1 cellular context compared by ENCODE assay signal in the genomic region with DNA sequence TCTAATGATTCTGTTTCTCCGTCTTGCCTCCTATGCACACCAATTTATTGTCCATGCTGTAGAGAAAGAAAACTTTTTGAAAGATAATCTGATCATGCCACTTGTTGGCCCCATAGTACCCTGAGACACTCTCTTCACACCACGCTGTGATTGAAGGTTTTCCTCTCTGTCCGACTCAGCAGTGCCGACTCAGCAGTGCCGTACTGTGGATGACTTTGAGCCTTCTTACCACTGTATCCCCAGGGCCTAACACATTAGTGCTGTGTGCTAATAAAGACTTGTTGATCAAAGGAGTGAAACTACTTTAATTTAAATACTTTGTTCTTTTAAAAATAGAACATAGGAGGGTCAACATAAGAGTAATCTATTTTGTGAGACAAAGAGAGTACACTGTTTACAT.
TF ChIP-seq lines count a peak whose summit lies in the region.

No MANE protein-coding gene starts in this region.

TF ChIP-seq in GM23338, 12 proteins besides CTCF, POLR2A, EP300 and RAD21 (continued from another document):
- TF ChIP-seq, protein P1, sequence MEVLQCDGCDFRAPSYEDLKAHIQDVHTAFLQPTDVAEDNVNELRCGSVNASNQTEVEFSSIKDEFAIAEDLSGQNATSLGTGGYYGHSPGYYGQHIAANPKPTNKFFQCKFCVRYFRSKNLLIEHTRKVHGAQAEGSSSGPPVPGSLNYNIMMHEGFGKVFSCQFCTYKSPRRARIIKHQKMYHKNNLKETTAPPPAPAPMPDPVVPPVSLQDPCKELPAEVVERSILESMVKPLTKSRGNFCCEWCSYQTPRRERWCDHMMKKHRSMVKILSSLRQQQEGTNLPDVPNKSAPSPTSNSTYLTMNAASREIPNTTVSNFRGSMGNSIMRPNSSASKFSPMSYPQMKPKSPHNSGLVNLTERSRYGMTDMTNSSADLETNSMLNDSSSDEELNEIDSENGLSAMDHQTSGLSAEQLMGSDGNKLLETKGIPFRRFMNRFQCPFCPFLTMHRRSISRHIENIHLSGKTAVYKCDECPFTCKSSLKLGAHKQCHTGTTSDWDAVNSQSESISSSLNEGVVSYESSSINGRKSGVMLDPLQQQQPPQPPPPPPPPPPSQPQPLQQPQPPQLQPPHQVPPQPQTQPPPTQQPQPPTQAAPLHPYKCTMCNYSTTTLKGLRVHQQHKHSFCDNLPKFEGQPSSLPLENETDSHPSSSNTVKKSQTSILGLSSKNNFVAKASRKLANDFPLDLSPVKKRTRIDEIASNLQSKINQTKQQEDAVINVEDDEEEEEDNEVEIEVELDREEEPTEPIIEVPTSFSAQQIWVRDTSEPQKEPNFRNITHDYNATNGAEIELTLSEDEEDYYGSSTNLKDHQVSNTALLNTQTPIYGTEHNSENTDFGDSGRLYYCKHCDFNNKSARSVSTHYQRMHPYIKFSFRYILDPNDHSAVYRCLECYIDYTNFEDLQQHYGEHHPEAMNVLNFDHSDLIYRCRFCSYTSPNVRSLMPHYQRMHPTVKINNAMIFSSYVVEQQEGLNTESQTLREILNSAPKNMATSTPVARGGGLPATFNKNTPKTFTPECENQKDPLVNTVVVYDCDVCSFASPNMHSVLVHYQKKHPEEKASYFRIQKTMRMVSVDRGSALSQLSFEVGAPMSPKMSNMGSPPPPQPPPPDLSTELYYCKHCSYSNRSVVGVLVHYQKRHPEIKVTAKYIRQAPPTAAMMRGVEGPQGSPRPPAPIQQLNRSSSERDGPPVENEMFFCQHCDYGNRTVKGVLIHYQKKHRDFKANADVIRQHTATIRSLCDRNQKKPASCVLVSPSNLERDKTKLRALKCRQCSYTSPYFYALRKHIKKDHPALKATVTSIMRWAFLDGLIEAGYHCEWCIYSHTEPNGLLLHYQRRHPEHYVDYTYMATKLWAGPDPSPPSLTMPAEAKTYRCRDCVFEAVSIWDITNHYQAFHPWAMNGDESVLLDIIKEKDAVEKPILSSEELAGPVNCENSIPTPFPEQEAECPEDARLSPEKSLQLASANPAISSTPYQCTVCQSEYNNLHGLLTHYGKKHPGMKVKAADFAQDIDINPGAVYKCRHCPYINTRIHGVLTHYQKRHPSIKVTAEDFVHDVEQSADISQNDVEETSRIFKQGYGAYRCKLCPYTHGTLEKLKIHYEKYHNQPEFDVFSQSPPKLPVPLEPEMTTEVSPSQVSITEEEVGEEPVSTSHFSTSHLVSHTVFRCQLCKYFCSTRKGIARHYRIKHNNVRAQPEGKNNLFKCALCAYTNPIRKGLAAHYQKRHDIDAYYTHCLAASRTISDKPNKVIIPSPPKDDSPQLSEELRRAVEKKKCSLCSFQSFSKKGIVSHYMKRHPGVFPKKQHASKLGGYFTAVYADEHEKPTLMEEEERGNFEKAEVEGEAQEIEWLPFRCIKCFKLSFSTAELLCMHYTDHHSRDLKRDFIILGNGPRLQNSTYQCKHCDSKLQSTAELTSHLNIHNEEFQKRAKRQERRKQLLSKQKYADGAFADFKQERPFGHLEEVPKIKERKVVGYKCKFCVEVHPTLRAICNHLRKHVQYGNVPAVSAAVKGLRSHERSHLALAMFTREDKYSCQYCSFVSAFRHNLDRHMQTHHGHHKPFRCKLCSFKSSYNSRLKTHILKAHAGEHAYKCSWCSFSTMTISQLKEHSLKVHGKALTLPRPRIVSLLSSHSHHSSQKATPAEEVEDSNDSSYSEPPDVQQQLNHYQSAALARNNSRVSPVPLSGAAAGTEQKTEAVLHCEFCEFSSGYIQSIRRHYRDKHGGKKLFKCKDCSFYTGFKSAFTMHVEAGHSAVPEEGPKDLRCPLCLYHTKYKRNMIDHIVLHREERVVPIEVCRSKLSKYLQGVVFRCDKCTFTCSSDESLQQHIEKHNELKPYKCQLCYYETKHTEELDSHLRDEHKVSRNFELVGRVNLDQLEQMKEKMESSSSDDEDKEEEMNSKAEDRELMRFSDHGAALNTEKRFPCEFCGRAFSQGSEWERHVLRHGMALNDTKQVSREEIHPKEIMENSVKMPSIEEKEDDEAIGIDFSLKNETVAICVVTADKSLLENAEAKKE (CRISPR knock-in tag; IDR thresholded peaks at IDR 0.05): no peak
- TF ChIP-seq CREB1 (CRISPR knock-in tag; IDR thresholded peaks at IDR 0.05; ENCODE audit: low read depth): no peak
